12 cellular contexts compared by ENCODE assay signal in the genomic region with DNA sequence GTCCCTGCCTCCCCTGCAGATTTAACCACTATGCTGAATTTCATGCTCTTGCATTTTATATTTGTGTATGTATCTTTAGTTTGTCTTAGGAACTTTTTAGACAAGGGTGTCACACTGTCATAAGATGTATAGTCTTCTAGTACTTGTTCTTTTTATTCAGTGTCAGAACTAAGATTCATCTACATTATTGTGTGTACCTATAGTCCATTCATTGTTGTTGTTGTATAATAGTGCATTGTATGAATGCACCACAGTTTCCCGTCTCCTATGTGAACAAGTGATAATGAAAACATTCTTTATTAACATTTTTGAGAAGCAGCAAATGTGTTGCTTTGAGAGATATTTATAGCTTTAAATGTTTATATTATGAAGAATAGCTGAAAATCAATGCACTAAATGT.
"Had no signal": no experiment of that assay in that cellular context is flagged by ENCODE, and none has a peak within 500 bp of the region (broad histone marks: within the 10 kb centered on the region; RNA-seq: fewer than 3 reads in every experiment).

No MANE protein-coding gene starts in this region.

- H3K4me3 ChIP-seq: dorsolateral prefrontal cortex, tibial artery, uterus had no signal

- H3K27me3 ChIP-seq: dorsolateral prefrontal cortex, tibial artery, uterus had no signal

- DNase-seq: activated CD4-positive, alpha-beta T cell treated with anti-CD3 and anti-CD28 coated beads, Interleukin-2, amount 50 U/mL, for 1 hour; activated CD8-positive, alpha-beta memory T cell treated with anti-CD3 and anti-CD28 coated beads, Interleukin-2, amount 50 U/mL, for 48 hours; activated gamma-delta T cell treated with Interleukin-2 at 50 U/mL for 16 hours; dorsolateral prefrontal cortex; SHP77; stimulated activated CD4-positive, alpha-beta T cell treated with anti-CD3 and anti-CD28 coated beads, Interleukin-15, amount 100 ng/mL, for 24 hours; stimulated activated CD4-positive, alpha-beta T cell treated with anti-CD3 and anti-CD28 coated beads, Interleukin-4, amount 100 ng/mL, for 24 hours; T-helper 9 cell; tibial artery; uterus had no signal

- H3K27ac ChIP-seq: parathyroid adenoma, tibial artery, uterus had no signal

- ATAC-seq: esophagus mucosa had no signal

- H3K9me3 ChIP-seq: tibial artery, uterus had no signal

- H3K4me1 ChIP-seq: parathyroid adenoma, tibial artery, uterus had no signal

- H3K36me3 ChIP-seq: uterus had no signal
